1 cellular context compared by ENCODE assay signal in the genomic region with DNA sequence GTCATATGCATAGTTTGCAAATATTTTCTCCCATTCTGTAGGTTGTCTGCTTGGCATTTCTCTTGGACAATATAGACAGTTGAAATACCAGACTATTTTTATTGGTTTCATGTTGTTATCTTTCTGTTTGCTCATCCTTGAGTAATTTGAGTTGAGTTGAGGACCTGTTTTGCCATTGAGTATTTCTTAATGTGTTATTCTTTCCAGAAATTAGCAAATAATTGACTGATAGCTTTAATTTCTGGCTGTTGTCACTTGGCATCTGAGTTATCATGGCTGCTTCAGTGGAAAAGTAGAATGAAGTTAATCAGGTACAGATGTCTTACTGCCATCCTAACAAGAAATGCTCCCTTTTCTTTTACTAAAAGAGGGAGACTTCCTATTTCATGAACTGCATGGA.
TF ChIP-seq lines count a peak whose summit lies in the region.

No MANE protein-coding gene starts in this region.

TF ChIP-seq in SK-N-SH treated with all-trans-retinoic acid at 6 μM for 48 hours, 23 proteins besides CTCF, POLR2A, EP300 and RAD21 (continued from another document):
- TF ChIP-seq POU6F1 (CRISPR knock-in tag; IDR thresholded peaks at IDR 0.05; ENCODE audit: borderline replicate concordance, low read depth) = peak; percentile 74; the same call in 1 of the 2 replicates
- TF ChIP-seq OSR1 (CRISPR knock-in tag; IDR thresholded peaks at IDR 0.05) = no peak
- peak; percentile 37; the same call in 1 of the 2 replicates for TF ChIP-seq PPARA (CRISPR knock-in tag; IDR thresholded peaks at IDR 0.05; ENCODE audit: borderline replicate concordance)
- peak; percentile 94; the same call in 1 of the 2 replicates for TF ChIP-seq TSHZ2 (CRISPR knock-in tag; IDR thresholded peaks at IDR 0.05)
